Comparison of ENCODE assay signal across 8 cellular contexts in the genomic region with DNA sequence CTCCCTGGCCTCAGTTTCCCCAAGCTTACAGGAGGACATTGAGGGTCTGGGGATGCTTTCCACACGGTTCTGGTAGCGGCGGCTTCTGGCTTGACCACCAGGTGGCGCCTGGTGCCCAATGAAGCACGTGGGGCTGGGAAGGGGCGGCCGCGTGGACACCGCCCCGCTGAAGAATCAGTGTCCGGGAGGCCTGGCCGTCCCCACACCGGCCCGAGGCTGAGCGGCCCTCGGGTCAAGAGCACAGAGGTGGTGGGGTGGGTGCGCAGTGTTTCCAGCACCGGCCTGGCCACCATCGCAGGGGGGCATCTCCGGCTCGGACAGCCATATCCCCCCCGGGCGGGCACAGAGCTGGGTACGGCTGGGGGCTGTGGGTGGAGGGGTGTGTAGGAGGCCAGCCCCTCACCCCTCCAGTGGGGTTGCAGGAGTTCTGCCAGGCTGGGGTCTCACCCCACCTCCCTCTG. TPM values are rescaled to one million over a fixed set of nuclear protein-coding genes. Genes with fewer than 3 reads are reported as not detected.
DNase-seq lines count a peak whose midpoint lies in the region; ATAC-seq and TF ChIP-seq lines count a peak whose summit lies in the region.

No MANE protein-coding gene starts in this region.

- H3K36me3 ChIP-seq in DOHH2 (ENCODE audit: control insufficient read depth, low read length) (no peaks in the 10 kb centered on the region), MG63 (peaks cover under 1% of the 10 kb centered on the region)

- H3K9me2 ChIP-seq in DOHH2 (replicated peaks; ENCODE audit: control insufficient read depth, low read length): no peaks in the 10 kb centered on the region

- H3K9me3 ChIP-seq in DOHH2 (ENCODE audit: control insufficient read depth, insufficient read depth, low read length): no peaks in the 10 kb centered on the region
- H3K9me3 ChIP-seq in MG63: no peaks in the 10 kb centered on the region

- H3K27ac ChIP-seq in DOHH2 (ENCODE audit: low read depth, low read length): no peak overlapping the region
- no peak overlapping the region for H3K27ac ChIP-seq in caudate nucleus (ENCODE audit: low read depth, low read length)

- DNase-seq in MG63 (peak; percentile 68), caudate nucleus (lab: John Stamatoyannopoulos, UW) (peak in 32 of 61 donors; percentile 4 to 65 (median 43)), left kidney (ENCODE audit: low read depth, low spot score) (peak; percentile 84), occipital lobe (lab: John Stamatoyannopoulos, UW) (no peak)
- peak; percentile 81 for DNase-seq in activated CD4-positive, CD25-positive, alpha-beta regulatory T cell treated with anti-CD3 and anti-CD28 coated beads, Interleukin-2, amount 50 U/mL, for 72 hours
- peak; percentile 63 to 73 for DNase-seq in stimulated activated CD4-positive, alpha-beta T cell treated with anti-CD3 and anti-CD28 coated beads, Interleukin-4, amount 100 ng/mL, for 48 hours (ENCODE audit: low read depth in 2 of 2)

- peak overlapping the region; percentile 45 for H3K4me2 ChIP-seq in DOHH2 (ENCODE audit: low read length)

- H3K27me3 ChIP-seq in DOHH2 (ENCODE audit: control insufficient read depth, low read length): no peaks in the 10 kb centered on the region
- no peaks in the 10 kb centered on the region for H3K27me3 ChIP-seq in MG63

- TF ChIP-seq CTCF in DOHH2 (IDR thresholded peaks at IDR 0.05; ENCODE audit: low read depth, low read length, poor library complexity, severe bottlenecking): peak; percentile 94

- no peaks in the 10 kb centered on the region for H3K79me2 ChIP-seq in DOHH2 (ENCODE audit: control insufficient read depth, low read length)

- H3K4me1 ChIP-seq in DOHH2 (ENCODE audit: control insufficient read depth, low read length): peaks cover 4% of the 10 kb centered on the region; the same call in 1 of the 2 replicates

- H3F3A ChIP-seq in DOHH2 (ENCODE audit: control insufficient read depth, insufficient read depth): no peaks in the 10 kb centered on the region

- no peak for ATAC-seq in GM21447 (IDR thresholded peaks at IDR 0.05; ENCODE audit: unreplicated experiment)

- H3K4me3 ChIP-seq in DOHH2 (ENCODE audit: low read length) (no peak overlapping the region), MG63 (no peak overlapping the region)

- no peaks in the 10 kb centered on the region for H4K20me1 ChIP-seq in DOHH2 (ENCODE audit: control insufficient read depth, insufficient read depth, low read depth, low read length)

RNA-seq across cellular contexts. Expression of a gene that starts 27.8 kb away (rescaled TPM):
- total RNA-seq in MG63 (2014; rRNA removed; shearing (Covaris generic); ENCODE audit: low replicate concordance): 1.9 and 3.6 TPM in 2 replicates
- total RNA-seq in occipital lobe: 3.3 TPM
